ENCODE assay signal across 36 cellular contexts in genomic region chr21:46569071-46569470, GRCh38. TPM values are rescaled to one million over a fixed set of nuclear protein-coding genes. Genes with fewer than 3 reads are reported as not detected.
DNase-seq lines count a peak whose midpoint lies in the region; ATAC-seq and TF ChIP-seq lines count a peak whose summit lies in the region.
"Had no signal": no experiment of that assay in that cellular context is flagged by ENCODE, and none has a peak within 500 bp of the region (broad histone marks: within the 10 kb centered on the region; RNA-seq: fewer than 3 reads in every experiment).

No MANE protein-coding gene starts in this region.

- no peak overlapping the region for H3K4me3 ChIP-seq in AG09309 (ENCODE audit: control insufficient read depth, low read depth, low read length)
- no peak overlapping the region for H3K4me3 ChIP-seq in adipocyte (ENCODE audit: low read length)
- H3K4me3 ChIP-seq: body of pancreas, heart right ventricle, PC-9, right lobe of liver, transverse colon had no signal

- DNase-seq in AG09309 (ENCODE audit: low read depth) (peak; percentile 16), GM03348 (ENCODE audit: low spot score) (peak; percentile 53), adipocyte (ENCODE audit: low read depth) (peak; percentile 3), natural killer cell (no peak), NCI-H1694 (lab: John Stamatoyannopoulos, UW) (no peak), nephron progenitor cell (no peak)
- no peak for DNase-seq in stimulated activated naive CD4-positive, alpha-beta T cell (lab: John Stamatoyannopoulos, UW)
- DNase-seq: activated CD4-positive, alpha-beta memory T cell treated with anti-CD3 and anti-CD28 coated beads for 36 hours; activated CD4-positive, CD25-positive, alpha-beta regulatory T cell; activated naive CD4-positive, alpha-beta T cell; AML-193; body of pancreas; CD4-positive, alpha-beta memory T cell; cerebellar nuclear complex; dermis blood vessel endothelial cell; DMS 273 treated with DMSO at 0.1 percent for 48 hours; endodermal cell; HCEC 1CT; heart right ventricle; Kasumi-1; MV-4-11; NCI-H1436 treated with DMSO at 0.1 percent for 48 hours; NCI-H226; NCI-H526 treated with DMSO at 0.1 percent for 48 hours; NK-92 treated with Interleukin-12 subunit alpha and Interleukin-12 subunit beta, amount 100 ng/mL, for 24 hours; PC-9; posterior cingulate gyrus; right lobe of liver; SK-N-SH; stimulated activated CD8-positive, alpha-beta memory T cell treated with anti-CD3 and anti-CD28 coated beads, Interleukin-4, amount 100 ng/mL, for 48 hours; T-helper 17 cell; transverse colon had no signal

- H3K9ac ChIP-seq in adipocyte (ENCODE audit: low read length): no peak overlapping the region
- H3K9ac ChIP-seq: SK-N-SH had no signal

- intact Hi-C loops in natural killer cell (cut with micrococcal nuclease): no loop called here

- H3K9me3 Mint-ChIP-seq in natural killer cell (peaks cover 0 to 3% of the 10 kb centered on the region in 2 donors), nephron progenitor cell (peaks cover 26% of the 10 kb centered on the region)

- TF ChIP-seq CTCF in AG09309 (IDR thresholded peaks at IDR 0.05; ENCODE audit: control insufficient read depth, insufficient read depth, low read depth, low read length, missing control alignments) (no peak), natural killer cell (IDR thresholded peaks at IDR 0.05) (no peak), nephron progenitor cell (IDR thresholded peaks at IDR 0.05) (no peak)

- no peaks in the 10 kb centered on the region for H3K27me3 ChIP-seq in adipocyte (replicated peaks; ENCODE audit: control insufficient read depth, insufficient read depth, low read length)
- H3K27me3 ChIP-seq: body of pancreas, heart right ventricle, neutrophil, right lobe of liver, transverse colon had no signal

- H3K27me3 Mint-ChIP-seq in natural killer cell (ENCODE audit: low read depth in 2 of 2) (no peaks in the 10 kb centered on the region), nephron progenitor cell (ENCODE audit: low read depth, poor library complexity) (peaks cover 4% of the 10 kb centered on the region)
- H3K27me3 Mint-ChIP-seq: activated CD4-positive, alpha-beta memory T cell treated with anti-CD3 and anti-CD28 coated beads for 36 hours; CD4-positive, alpha-beta memory T cell; T-helper 17 cell had no signal

- H3K4me1 ChIP-seq in adipocyte (ENCODE audit: control insufficient read depth, insufficient read depth, low read length): no peaks in the 10 kb centered on the region
- H3K4me1 ChIP-seq: body of pancreas, right lobe of liver, transverse colon had no signal

- H3K4me1 Mint-ChIP-seq in natural killer cell: peaks cover 8 to 49% of the 10 kb centered on the region in 2 donors
- H3K4me1 Mint-ChIP-seq in nephron progenitor cell: no peaks in the 10 kb centered on the region
- H3K4me1 Mint-ChIP-seq: endodermal cell had no signal

- H3K36me3 ChIP-seq in adipocyte (ENCODE audit: control insufficient read depth, insufficient read depth, low read length, severe bottlenecking): peaks cover 79% of the 10 kb centered on the region

- peaks cover 26% of the 10 kb centered on the region for H3K36me3 Mint-ChIP-seq in natural killer cell
- H3K36me3 Mint-ChIP-seq in nephron progenitor cell (ENCODE audit: low read depth): peaks cover 80% of the 10 kb centered on the region

- H3K27ac Mint-ChIP-seq in natural killer cell (peak overlapping the region; percentile 21 to 23), nephron progenitor cell (no peak overlapping the region)
- H3K27ac Mint-ChIP-seq: activated CD4-positive, alpha-beta memory T cell treated with anti-CD3 and anti-CD28 coated beads for 36 hours; endodermal cell; T-helper 17 cell had no signal

- ATAC-seq in natural killer cell: peak in 1 of 3 donors; percentile 18
- no peak for ATAC-seq in HG03045 (IDR thresholded peaks at IDR 0.05; ENCODE audit: unreplicated experiment)
- ATAC-seq: body of pancreas, heart right ventricle, HepG2, right lobe of liver, Right ventricle myocardium inferior, T-helper 17 cell had no signal

- H3K4me3 Mint-ChIP-seq in natural killer cell (no peak overlapping the region), nephron progenitor cell (no peak overlapping the region)
- H3K4me3 Mint-ChIP-seq: activated CD4-positive, alpha-beta memory T cell treated with anti-CD3 and anti-CD28 coated beads for 36 hours; CD4-positive, alpha-beta memory T cell; endodermal cell; T-helper 17 cell had no signal

- H3K9me3 ChIP-seq in adipocyte (ENCODE audit: control insufficient read depth, low read length): peaks cover 11% of the 10 kb centered on the region
- H3K9me3 ChIP-seq: body of pancreas, neutrophil had no signal

RNA-seq across cellular contexts. Expression of gene S100B, which starts 35.8 kb away (rescaled TPM):
- 10 to 100 TPM in 1 of 3 donors, 1 to 10 TPM in 1, not detected in 1; 4.0 to 58.9 TPM for total RNA-seq in natural killer cell
- total RNA-seq: activated CD4-positive, alpha-beta memory T cell treated with anti-CD3 and anti-CD28 coated beads for 36 hours; CD4-positive, alpha-beta memory T cell; dermis blood vessel endothelial cell; endodermal cell; HepG2; PC-9; T-helper 17 cell had no signal

Comparison
In these comparisons a context has a peak if more than half of its experiments do, and no peak if none do; other contexts are left out.
1. DNase-seq: peak in AG09309 (single experiment), GM03348 (single experiment) and adipocyte (single experiment); none in natural killer cell (single experiment), NCI-H1694 (single experiment), stimulated activated naive CD4-positive, alpha-beta T cell (0 of 6) and nephron progenitor cell (single experiment).